8 cellular contexts compared by ENCODE assay signal in the genomic region with DNA sequence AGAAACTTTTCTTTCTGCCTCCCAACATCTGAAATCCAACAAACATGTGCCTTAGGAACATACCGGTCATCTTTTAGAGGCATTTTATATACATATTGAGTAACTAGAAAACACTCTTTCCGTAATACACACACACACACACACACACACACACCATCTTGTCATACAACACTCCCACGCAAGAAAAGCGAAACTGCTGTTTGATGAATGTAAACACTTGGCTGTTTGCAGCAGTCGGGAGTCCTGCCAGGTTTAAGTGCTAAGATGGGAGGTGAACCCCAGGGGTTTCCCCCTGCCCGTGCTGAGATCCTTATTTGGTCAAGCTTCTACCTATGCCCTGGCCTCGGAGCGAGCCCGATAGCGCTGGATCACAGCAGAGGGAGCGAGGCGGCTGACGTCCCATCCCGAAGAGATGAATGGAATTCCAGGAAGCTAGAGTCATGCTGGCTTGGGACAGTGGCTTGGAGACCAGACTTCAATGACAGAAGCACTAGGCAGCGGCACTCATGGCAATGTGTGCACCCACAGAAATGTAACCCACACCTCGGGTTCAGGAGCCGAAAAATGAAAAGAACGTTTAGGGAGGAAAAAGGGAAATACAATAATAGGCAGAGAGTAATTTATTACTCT. TPM values are rescaled to one million over a fixed set of nuclear protein-coding genes. Genes with fewer than 3 reads are reported as not detected.
DNase-seq lines count a peak whose midpoint lies in the region; ATAC-seq and TF ChIP-seq lines count a peak whose summit lies in the region.

No MANE protein-coding gene starts in this region.

- peak overlapping the region; percentile 71 for H3K4me3 ChIP-seq in SJCRH30
- peak overlapping the region; percentile 56 for H3K4me3 ChIP-seq in fibroblast of mammary gland (ENCODE audit: control insufficient read depth, low read depth, low read length)
- no peak overlapping the region for H3K4me3 ChIP-seq in naive thymus-derived CD4-positive, alpha-beta T cell (ENCODE audit: low read length)

- peaks cover 55 to 77% (median 67%) of the 10 kb centered on the region in 5 donors for H3K27me3 Mint-ChIP-seq in naive thymus-derived CD4-positive, alpha-beta T cell

- no peaks in the 10 kb centered on the region for H3K27me3 ChIP-seq in SJCRH30
- peaks cover 0 to 5% of the 10 kb centered on the region in 2 donors for H3K27me3 ChIP-seq in naive thymus-derived CD4-positive, alpha-beta T cell (ENCODE audit: control insufficient read depth in 2 of 2, insufficient read depth in 2 of 2, low read length in 2 of 2)

- intact Hi-C loops in naive thymus-derived CD4-positive, alpha-beta T cell (cut with micrococcal nuclease), result loop anchor here (1.0 to 10.0 kb wide), 6 partner anchors 108 to 1135 kb away; no protein-coding TSS in a partner anchor

- H3K4me1 ChIP-seq in SJCRH30, result peaks cover 11% of the 10 kb centered on the region
- H3K4me1 ChIP-seq in naive thymus-derived CD4-positive, alpha-beta T cell (ENCODE audit: control insufficient read depth in 2 of 2, insufficient read depth in 2 of 2, low read length in 2 of 2), result peaks cover 0 to 11% of the 10 kb centered on the region in 2 donors

- H3K9me3 ChIP-seq in SJCRH30 (replicated peaks), result no peaks in the 10 kb centered on the region
- no peaks in the 10 kb centered on the region for H3K9me3 ChIP-seq in naive thymus-derived CD4-positive, alpha-beta T cell (ENCODE audit: control insufficient read depth in 2 of 3, low read length in 3 of 3)

- peak overlapping the region in 9 of 10 donors; percentile 19 to 82 (median 68) for H3K4me3 Mint-ChIP-seq in naive thymus-derived CD4-positive, alpha-beta T cell

- no peaks in the 10 kb centered on the region for H3K36me3 Mint-ChIP-seq in naive thymus-derived CD4-positive, alpha-beta T cell

- peak; percentile 2 for DNase-seq in NCI-H2196 (lab: John Stamatoyannopoulos, UW; ENCODE audit: unreplicated experiment)
- DNase-seq in NCI-H2196 treated with DMSO at 0.1 percent for 48 hours (lab: John Stamatoyannopoulos, UW; ENCODE audit: unreplicated experiment), result no peak
- peak; percentile 82 to 85 for DNase-seq in SJCRH30
- peak; percentile 91 for DNase-seq in fibroblast of mammary gland (ENCODE audit: low read depth)
- no peak for DNase-seq in naive thymus-derived CD4-positive, alpha-beta T cell
- DNase-seq in activated T-cell treated with anti-CD3 and anti-CD28 coated beads for 4 hours, result no peak

- ATAC-seq in naive thymus-derived CD4-positive, alpha-beta T cell, result no peak
- ATAC-seq in GM21390 (IDR thresholded peaks at IDR 0.05; ENCODE audit: unreplicated experiment) (no peak), GM18873 (IDR thresholded peaks at IDR 0.05; ENCODE audit: low FRiP score, unreplicated experiment) (no peak)

- peaks cover 0 to 29% (median 14%) of the 10 kb centered on the region in 7 donors for H3K4me1 Mint-ChIP-seq in naive thymus-derived CD4-positive, alpha-beta T cell

- POLR2A ChIA-PET in naive thymus-derived CD4-positive, alpha-beta T cell (lab: Charles Lee), result no interaction called here

- CTCF ChIA-PET in naive thymus-derived CD4-positive, alpha-beta T cell (lab: Charles Lee), result interaction anchor here (0.7 kb wide), 1 partner anchor 857 kb away, joined by 3 read pairs; no protein-coding TSS in a partner anchor

- no peak overlapping the region for H3K27ac Mint-ChIP-seq in naive thymus-derived CD4-positive, alpha-beta T cell

- no peak for TF ChIP-seq CTCF in fibroblast of mammary gland (conservative IDR thresholded peaks at IDR 0.05; ENCODE audit: control insufficient read depth, insufficient read depth, low read depth, low read length)

- peak overlapping the region; percentile 87 for H3K27ac ChIP-seq in SJCRH30
- no peak overlapping the region for H3K27ac ChIP-seq in naive thymus-derived CD4-positive, alpha-beta T cell (ENCODE audit: low read depth, low read length)

- peaks cover 0 to 2% (median 0%) of the 10 kb centered on the region in 11 donors for H3K9me3 Mint-ChIP-seq in naive thymus-derived CD4-positive, alpha-beta T cell

- peaks cover 12% of the 10 kb centered on the region for H3K36me3 ChIP-seq in SJCRH30
- no peaks in the 10 kb centered on the region for H3K36me3 ChIP-seq in naive thymus-derived CD4-positive, alpha-beta T cell (ENCODE audit: control insufficient read depth in 2 of 3, insufficient read depth in 3 of 3, low read length in 3 of 3)

RNA-seq across cellular contexts. Expression of a gene that starts 1.3 kb away (rescaled TPM):
- 24.3 and 24.4 TPM in 2 replicates for total RNA-seq in SJCRH30 (2014; rRNA removed; shearing (Covaris generic))
- 10 to 100 TPM in 2 of 5 experiments, 1 to 10 TPM in 3; 1.3 to 68.4 (median 8.5) TPM for total RNA-seq in naive thymus-derived CD4-positive, alpha-beta T cell
- not detected for polyA plus RNA-seq in naive thymus-derived CD4-positive, alpha-beta T cell

Comparison
In these comparisons a context has a peak if more than half of its experiments do, and no peak if none do; other contexts are left out.
1. DNase-seq: peak in NCI-H2196 (single experiment), SJCRH30 (2 of 2) and fibroblast of mammary gland (single experiment); none in NCI-H2196 treated with DMSO at 0.1 percent for 48 hours (single experiment), naive thymus-derived CD4-positive, alpha-beta T cell (0 of 9) and activated T-cell treated with anti-CD3 and anti-CD28 coated beads for 4 hours (single experiment).